In genomic region chr12:19546611-19547162, GRCh38 we compare ENCODE assay signal across 12 cellular contexts.
DNase-seq lines count a peak whose midpoint lies in the region; ATAC-seq, FAIRE-seq and TF ChIP-seq lines count a peak whose summit lies in the region.
"Had no signal": no experiment of that assay in that cellular context is flagged by ENCODE, and none has a peak within 500 bp of the region (broad histone marks: within the 10 kb centered on the region; RNA-seq: fewer than 3 reads in every experiment).

No MANE protein-coding gene starts in this region.

- no peaks in the 10 kb centered on the region for H4K20me1 ChIP-seq in GM23338 (replicated peaks; ENCODE audit: insufficient read depth)
- H4K20me1 ChIP-seq: BLaER1 had no signal

- no peaks in the 10 kb centered on the region for H3K9me2 ChIP-seq in GM23338 (ENCODE audit: insufficient read depth)

- ATAC-seq in heart left ventricle (peak; percentile 24 to 47 (median 38)), GM23338 (no peak; the same call in 2 of the 3 replicates)
- ATAC-seq in stimulated activated effector memory CD8-positive, alpha-beta T cell treated with anti-CD3 and anti-CD28 coated beads, Interleukin-12 subunit alpha, Interleukin-12 subunit beta, amount 100 ng/mL, for 72 hours, result no peak
- ATAC-seq: body of pancreas had no signal

- peak overlapping the region in 4 of 5 experiments; percentile 37 to 83 (median 68) for H3K4me3 Mint-ChIP-seq in brain
- no peak overlapping the region for H3K4me3 Mint-ChIP-seq in GM23338
- H3K4me3 Mint-ChIP-seq in stimulated activated effector memory CD8-positive, alpha-beta T cell treated with anti-CD3 and anti-CD28 coated beads, Interleukin-12 subunit alpha, Interleukin-12 subunit beta, amount 100 ng/mL, for 72 hours, result no peak overlapping the region

- H3K9me3 ChIP-seq in heart left ventricle (peaks cover 0 to 4% (median 0%) of the 10 kb centered on the region in 12 donors), prostate gland (no peaks in the 10 kb centered on the region)
- H3K9me3 ChIP-seq: BLaER1, body of pancreas, SJSA1 had no signal

- peak; percentile 49 for DNase-seq in Ammon's horn (ENCODE audit: low spot score)
- DNase-seq in heart left ventricle, result no peak
- DNase-seq in prostate gland (ENCODE audit: low spot score), result peak; percentile 24
- DNase-seq in NCI-H146 treated with DMSO at 0.1 percent for 48 hours (lab: John Stamatoyannopoulos, UW; ENCODE audit: unreplicated experiment), result no peak
- DNase-seq in GM23338 (ENCODE audit: low spot score), result no peak
- DNase-seq in GM12892 (ENCODE audit: insufficient read length), result no peak
- DNase-seq in stimulated activated effector memory CD8-positive, alpha-beta T cell treated with anti-CD3 and anti-CD28 coated beads, Interleukin-12 subunit alpha, Interleukin-12 subunit beta, amount 100 ng/mL, for 72 hours (ENCODE audit: low spot score in 2 of 2), result no peak
- DNase-seq: NCI-H2227 treated with DMSO at 0.1 percent for 48 hours had no signal

- no peak for TF ChIP-seq CTCF in brain (conservative IDR thresholded peaks at IDR 0.05)
- no peak for TF ChIP-seq CTCF in heart left ventricle (IDR thresholded peaks at IDR 0.05)
- TF ChIP-seq CTCF in prostate gland (IDR thresholded peaks at IDR 0.05), result no peak
- TF ChIP-seq CTCF in GM23338 (conservative IDR thresholded peaks at IDR 0.05; ENCODE audit: low read depth in 2 of 2), result no peak

- no peak for TF ChIP-seq POLR2A in heart left ventricle (IDR thresholded peaks at IDR 0.05)
- TF ChIP-seq POLR2A in prostate gland (IDR thresholded peaks at IDR 0.05), result no peak
- TF ChIP-seq POLR2A in GM12892 (IDR thresholded peaks at IDR 0.05; ENCODE audit: low read depth, low read length), result no peak

- intact Hi-C loops in heart left ventricle (cut with DNase I) (no loop called here), prostate gland (cut with DNase I) (no loop called here)

- no peak overlapping the region for H2AFZ ChIP-seq in GM23338

- 15 to 32% (median 25%) methylated on average over 7 of the region's 7 CpGs for WGBS in heart left ventricle, 4 donors
- WGBS in prostate gland, result 6% methylated on average over 7 of the region's 7 CpGs

- H3K27me3 Mint-ChIP-seq in brain, result no peaks in the 10 kb centered on the region
- H3K27me3 Mint-ChIP-seq in GM23338 (ENCODE audit: insufficient read depth, low read depth, poor library complexity), result peaks cover 3% of the 10 kb centered on the region

- no peaks in the 10 kb centered on the region for H3K36me3 ChIP-seq in heart left ventricle
- no peaks in the 10 kb centered on the region for H3K36me3 ChIP-seq in prostate gland
- H3K36me3 ChIP-seq in GM23338 (ENCODE audit: insufficient read depth), result no peaks in the 10 kb centered on the region
- H3K36me3 ChIP-seq: BLaER1, SJSA1 had no signal

- peak overlapping the region; percentile 1 to 74 (median 52) for H3K27ac ChIP-seq in heart left ventricle
- peak overlapping the region; percentile 27 to 48 for H3K27ac ChIP-seq in prostate gland
- no peak overlapping the region for H3K27ac ChIP-seq in GM23338 (ENCODE audit: low read depth)
- H3K27ac ChIP-seq: BLaER1, SJSA1 had no signal

- H3K4me1 Mint-ChIP-seq in brain (peaks cover 48% of the 10 kb centered on the region), GM23338 (peaks cover 16% of the 10 kb centered on the region)
- H3K4me1 Mint-ChIP-seq in stimulated activated effector memory CD8-positive, alpha-beta T cell treated with anti-CD3 and anti-CD28 coated beads, Interleukin-12 subunit alpha, Interleukin-12 subunit beta, amount 100 ng/mL, for 72 hours, result peaks cover 6% of the 10 kb centered on the region

- H3K4me1 ChIP-seq in heart left ventricle (peaks cover 8 to 35% (median 25%) of the 10 kb centered on the region in 12 donors), prostate gland (replicated peaks) (no peaks in the 10 kb centered on the region), GM23338 (ENCODE audit: insufficient read depth) (0 out of 2 replicates have a peak, but pooled peaks cover 8% of the 10 kb centered on the region)
- H3K4me1 ChIP-seq: body of pancreas, SJSA1 had no signal

- no peaks in the 10 kb centered on the region for H3F3A ChIP-seq in GM23338 (replicated peaks; ENCODE audit: low read depth)

- no peak for FAIRE-seq in GM12892 (lab: Jason Lieb, UNC)

- no peaks in the 10 kb centered on the region for H3K79me2 ChIP-seq in GM23338 (replicated peaks; ENCODE audit: insufficient read depth)

- H3K27me3 ChIP-seq in heart left ventricle (no peaks in the 10 kb centered on the region), prostate gland (replicated peaks; ENCODE audit: insufficient read depth) (no peaks in the 10 kb centered on the region), GM23338 (ENCODE audit: insufficient read depth) (no peaks in the 10 kb centered on the region)
- H3K27me3 ChIP-seq: BLaER1, body of pancreas, SJSA1 had no signal

- H3K27ac Mint-ChIP-seq in brain (peak overlapping the region; percentile 87 to 96 (median 90)), GM23338 (no peak overlapping the region)
- H3K27ac Mint-ChIP-seq in stimulated activated effector memory CD8-positive, alpha-beta T cell treated with anti-CD3 and anti-CD28 coated beads, Interleukin-12 subunit alpha, Interleukin-12 subunit beta, amount 100 ng/mL, for 72 hours, result no peak overlapping the region

- no peak overlapping the region for H3K4me2 ChIP-seq in GM23338
- H3K4me2 ChIP-seq: BLaER1 had no signal

- peaks cover 0 to 7% (median under 1%) of the 10 kb centered on the region in 5 experiments for H3K9me3 Mint-ChIP-seq in brain
- no peaks in the 10 kb centered on the region for H3K9me3 Mint-ChIP-seq in GM23338
- H3K9me3 Mint-ChIP-seq in stimulated activated effector memory CD8-positive, alpha-beta T cell treated with anti-CD3 and anti-CD28 coated beads, Interleukin-12 subunit alpha, Interleukin-12 subunit beta, amount 100 ng/mL, for 72 hours, result no peaks in the 10 kb centered on the region

- H3K36me3 Mint-ChIP-seq in brain (peaks cover 26% of the 10 kb centered on the region), GM23338 (ENCODE audit: low read depth) (no peaks in the 10 kb centered on the region)
- H3K36me3 Mint-ChIP-seq in stimulated activated effector memory CD8-positive, alpha-beta T cell treated with anti-CD3 and anti-CD28 coated beads, Interleukin-12 subunit alpha, Interleukin-12 subunit beta, amount 100 ng/mL, for 72 hours, result no peaks in the 10 kb centered on the region

- H3K4me3 ChIP-seq in heart left ventricle (peak overlapping the region in 7 of 12 donors; percentile 3 to 37 (median 10)), prostate gland (no peak overlapping the region), GM23338 (no peak overlapping the region)
- H3K4me3 ChIP-seq: BLaER1, body of pancreas, SJSA1 had no signal

TF ChIP-seq in GM23338, 12 proteins besides CTCF, POLR2A, EP300 and RAD21:
- no peak for TF ChIP-seq JUNB (IDR thresholded peaks at IDR 0.05; ENCODE audit: unreplicated experiment)
- no peak for TF ChIP-seq ZNF114 (CRISPR knock-in tag; IDR thresholded peaks at IDR 0.05)
- TF ChIP-seq EZH2 (IDR thresholded peaks at IDR 0.05; ENCODE audit: low read depth, unreplicated experiment), result no peak
- no peak for TF ChIP-seq POLR2AphosphoS5 (IDR thresholded peaks at IDR 0.05; ENCODE audit: low read depth)

Comparison
In these comparisons a context has a peak if more than half of its experiments do, and no peak if none do; other contexts are left out.
1. DNase-seq: peak in Ammon's horn (single experiment) and prostate gland (single experiment); none in heart left ventricle (0 of 5), NCI-H146 treated with DMSO at 0.1 percent for 48 hours (single experiment), GM23338 (single experiment), GM12892 (single experiment) and stimulated activated effector memory CD8-positive, alpha-beta T cell treated with anti-CD3 and anti-CD28 coated beads, Interleukin-12 subunit alpha, Interleukin-12 subunit beta, amount 100 ng/mL, for 72 hours (0 of 2).
2. H3K27ac Mint-ChIP-seq: peak in brain (5 of 5); none in GM23338 (single experiment) and stimulated activated effector memory CD8-positive, alpha-beta T cell treated with anti-CD3 and anti-CD28 coated beads, Interleukin-12 subunit alpha, Interleukin-12 subunit beta, amount 100 ng/mL, for 72 hours (single experiment).
3. H3K4me3 Mint-ChIP-seq: peak in brain (4 of 5); none in GM23338 (single experiment) and stimulated activated effector memory CD8-positive, alpha-beta T cell treated with anti-CD3 and anti-CD28 coated beads, Interleukin-12 subunit alpha, Interleukin-12 subunit beta, amount 100 ng/mL, for 72 hours (single experiment).
4. ATAC-seq: peak in heart left ventricle (4 of 4); none in GM23338 (single experiment) and stimulated activated effector memory CD8-positive, alpha-beta T cell treated with anti-CD3 and anti-CD28 coated beads, Interleukin-12 subunit alpha, Interleukin-12 subunit beta, amount 100 ng/mL, for 72 hours (single experiment).
5. H3K4me3 ChIP-seq: peak in heart left ventricle (7 of 12); none in prostate gland (0 of 2) and GM23338 (single experiment).